ENCODE assay signal across 1 cellular context in genomic region chr7:141701489-141702046, GRCh38.
A peak's percentile ranks its signal among the peaks of the same experiment; 100 is the strongest.
TF ChIP-seq lines count a peak whose summit lies in the region.

No MANE protein-coding gene starts in this region.

TF ChIP-seq in H1, 55 proteins besides CTCF, POLR2A, EP300 and RAD21:
- TF ChIP-seq BRCA1 (IDR thresholded peaks at IDR 0.05; ENCODE audit: low read depth, low read length) (no peak), BCL11A (IDR thresholded peaks at IDR 0.05; ENCODE audit: low read depth in 2 of 2, low read length in 2 of 2) (no peak), ZNF274 (IDR thresholded peaks at IDR 0.05; ENCODE audit: borderline replicate concordance, extremely low read depth, low read length) (no peak), RBBP5 (IDR thresholded peaks at IDR 0.05; ENCODE audit: borderline replicate concordance, low read depth, low read length) (peak; percentile 47; the same call in 1 of the 2 replicates), RNF2 (IDR thresholded peaks at IDR 0.05; ENCODE audit: borderline replicate concordance, low read depth, low read length, missing control alignments, poor library complexity, severe bottlenecking) (no peak), ATF2 (IDR thresholded peaks at IDR 0.05; ENCODE audit: low read length) (no peak), TAF1 (IDR thresholded peaks at IDR 0.05; ENCODE audit: low read depth, low read length) (0 out of 2 replicates have a peak, but pooled peaks have one; percentile 22), KDM4A (IDR thresholded peaks at IDR 0.05; ENCODE audit: low read depth, low read length, severe bottlenecking) (peak; percentile 90), SIN3A (conservative IDR thresholded peaks at IDR 0.05 in 1 of 2, IDR thresholded peaks at IDR 0.05 in 1 of 2; ENCODE audit: low read depth in 1 of 2, low read length in 2 of 2) (peak; percentile 57 to 59; a peak in 2 of 4 replicates), EGR1 (IDR thresholded peaks at IDR 0.05; ENCODE audit: borderline replicate concordance, low read depth, low read length) (no peak), KDM5A (IDR thresholded peaks at IDR 0.05; ENCODE audit: low read length) (no peak), FOSL1 (IDR thresholded peaks at IDR 0.05; ENCODE audit: insufficient read depth, low read depth, low read length) (no peak), HDAC2 (IDR thresholded peaks at IDR 0.05; ENCODE audit: borderline replicate concordance in 1 of 2, low read depth in 2 of 2, low read length in 2 of 2) (no peak), HDAC6 (IDR thresholded peaks at IDR 0.05; ENCODE audit: low read depth, low read length) (no peak), ASH2L (IDR thresholded peaks at IDR 0.05; ENCODE audit: low read length) (no peak)
